ENCODE assay signal across 28 cellular contexts in genomic region chr3:132360717-132361116, GRCh38. TPM values are rescaled to one million over a fixed set of nuclear protein-coding genes. Genes with fewer than 3 reads are reported as not detected.
"Had no signal": no experiment of that assay in that cellular context is flagged by ENCODE, and none has a peak within 500 bp of the region (broad histone marks: within the 10 kb centered on the region; RNA-seq: fewer than 3 reads in every experiment).

No MANE protein-coding gene starts in this region.

- H3K4me1 ChIP-seq: left ventricle myocardium inferior, neural progenitor cell, parathyroid adenoma, right atrium auricular region, spleen, tibial nerve had no signal

- H3K36me3 ChIP-seq: left ventricle myocardium inferior, neural progenitor cell, right atrium auricular region, tibial nerve had no signal

- H3K27me3 ChIP-seq: neural progenitor cell, neutrophil, right atrium auricular region, spleen, tibial nerve had no signal

- H3K4me2 ChIP-seq: neural progenitor cell had no signal

- H3K27ac ChIP-seq: left ventricle myocardium inferior, neural progenitor cell, neutrophil, parathyroid adenoma, right atrium auricular region, spleen, tibial nerve had no signal

- H2AFZ ChIP-seq: neural progenitor cell, parathyroid adenoma had no signal

- H3K4me3 ChIP-seq: left ventricle myocardium inferior, lung, neural progenitor cell, right atrium auricular region, spleen, tibial nerve had no signal

- ATAC-seq: natural killer cell; sciatic nerve; stimulated activated memory B cell treated with anti-CD40 and anti-IgM and Interleukin-4, amounts not matched to agents 10 μg/mL and 1 μg/mL and 100 μg/mL, for 72 hours; stimulated activated naive CD8-positive, alpha-beta T cell treated with anti-CD3 and anti-CD28 coated beads, Interleukin-15, amount 100 ng/mL, for 72 hours had no signal

- H3K9me3 ChIP-seq: left ventricle myocardium inferior, neutrophil, right atrium auricular region, spleen, tibial nerve had no signal

- H3K79me2 ChIP-seq: parathyroid adenoma had no signal

- DNase-seq: head of caudate nucleus; hypothalamus; immature natural killer cell; kidney; left ventricle myocardium inferior; midbrain; naive B cell; natural killer cell; nephron progenitor cell; occipital lobe; small intestine; spleen; stimulated activated CD4-positive, alpha-beta T cell treated with anti-CD3 and anti-CD28 coated beads, Interleukin-4, amount 100 ng/mL, for 24 hours; stimulated activated CD8-positive, alpha-beta memory T cell treated with anti-CD3 and anti-CD28 coated beads, Interleukin-4, amount 100 ng/mL, for 48 hours; stimulated activated naive CD4-positive, alpha-beta T cell treated with Interleukin-2 at 50 U/mL for 16 hours; stimulated activated naive CD8-positive, alpha-beta T cell treated with anti-CD3 and anti-CD28 coated beads, Interleukin-15, amount 100 ng/mL, for 72 hours; substantia nigra had no signal

- H3K9ac ChIP-seq: neural progenitor cell, parathyroid adenoma had no signal

RNA-seq across cellular contexts. Expression of gene ACP3, which starts 43.5 kb away (rescaled TPM):
- total RNA-seq: osteocyte, pulmonary artery endothelial cell, renal cortical epithelial cell had no signal
